Comparison of ENCODE assay signal across 23 cellular contexts in the genomic region with DNA sequence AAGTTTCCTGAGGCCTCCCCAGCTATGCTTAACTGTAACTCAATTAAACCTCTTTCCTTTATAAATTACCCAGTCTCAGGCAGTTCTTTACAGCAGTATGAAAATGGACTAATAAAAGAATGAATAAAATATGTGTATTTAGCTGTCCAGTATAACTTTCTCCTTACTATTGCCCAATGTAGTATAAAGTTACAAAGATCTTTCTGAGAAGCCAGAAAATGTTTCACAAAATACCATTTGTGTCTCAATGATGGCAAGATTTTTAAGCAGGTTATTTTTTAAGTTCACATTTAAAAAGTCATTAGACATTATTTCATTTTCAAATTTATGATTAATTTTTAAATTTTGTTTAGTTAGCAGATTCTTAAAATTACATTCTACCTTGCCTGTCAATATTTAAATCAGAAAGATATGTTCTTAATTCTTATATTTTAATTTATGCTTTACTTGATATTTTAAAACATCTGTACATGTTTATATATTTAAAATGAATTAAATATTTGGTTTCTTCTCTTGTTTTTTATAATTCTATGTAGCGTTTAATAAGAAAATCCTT.
"Had no signal": no experiment of that assay in that cellular context is flagged by ENCODE, and none has a peak within 500 bp of the region (broad histone marks: within the 10 kb centered on the region; RNA-seq: fewer than 3 reads in every experiment).

No MANE protein-coding gene starts in this region.

- H3K9me3 ChIP-seq: gastroesophageal sphincter, left ventricle myocardium inferior, lower lobe of right lung, ovary, testis, tibial nerve, upper lobe of right lung, vagina had no signal

- H3K4me3 ChIP-seq: coronary artery, gastroesophageal sphincter, left ventricle myocardium inferior, lower lobe of right lung, neural progenitor cell, ovary, testis, tibial nerve, upper lobe of right lung, vagina had no signal

- H3K27me3 Mint-ChIP-seq: memory B cell; progenitor cell of endocrine pancreas; stimulated activated naive B cell treated with anti-CD40 and anti-IgM and Interleukin-4, amounts not matched to agents 10 μg/mL and 1 μg/mL and 100 μg/mL, for 72 hours; stimulated activated naive CD8-positive, alpha-beta T cell treated with anti-CD3 and anti-CD28 coated beads, Interleukin-15, amount 100 ng/mL, for 72 hours had no signal

- H3K27ac Mint-ChIP-seq: endodermal cell; memory B cell; mesothelial cell of epicardium; natural killer cell; neural progenitor cell; progenitor cell of endocrine pancreas; stimulated activated naive B cell treated with anti-CD40 and anti-IgM and Interleukin-4, amounts not matched to agents 10 μg/mL and 1 μg/mL and 100 μg/mL, for 72 hours; stimulated activated naive CD8-positive, alpha-beta T cell treated with anti-CD3 and anti-CD28 coated beads, Interleukin-15, amount 100 ng/mL, for 72 hours had no signal

- H3K9ac ChIP-seq: neural progenitor cell had no signal

- H3K4me2 ChIP-seq: neural progenitor cell had no signal

- ATAC-seq: gastroesophageal sphincter; lower lobe of right lung; natural killer cell; right cardiac atrium; stimulated activated naive B cell treated with anti-CD40 and anti-IgM and Interleukin-4, amounts not matched to agents 10 μg/mL and 1 μg/mL and 100 μg/mL, for 72 hours; stimulated activated naive CD8-positive, alpha-beta T cell treated with anti-CD3 and anti-CD28 coated beads, Interleukin-15, amount 100 ng/mL, for 72 hours; upper lobe of right lung had no signal

- H3K4me1 Mint-ChIP-seq: endodermal cell; memory B cell; mesothelial cell of epicardium; neural progenitor cell; stimulated activated naive B cell treated with anti-CD40 and anti-IgM and Interleukin-4, amounts not matched to agents 10 μg/mL and 1 μg/mL and 100 μg/mL, for 72 hours; stimulated activated naive CD8-positive, alpha-beta T cell treated with anti-CD3 and anti-CD28 coated beads, Interleukin-15, amount 100 ng/mL, for 72 hours had no signal

- DNase-seq: effector CD4-positive, alpha-beta T cell; endodermal cell; glutamatergic neuron; islet precursor cell; left ventricle myocardium inferior; lower lobe of right lung; natural killer cell; nucleus accumbens; ovary; right cardiac atrium; stimulated activated CD4-positive, alpha-beta T cell treated with anti-CD3 and anti-CD28 coated beads, Interleukin-4, amount 100 ng/mL, for 24 hours; stimulated activated naive B cell treated with anti-CD40 and anti-IgM and Interleukin-4, amounts not matched to agents 10 μg/mL and 1 μg/mL and 100 μg/mL, for 72 hours; stimulated activated naive CD8-positive, alpha-beta T cell treated with anti-CD3 and anti-CD28 coated beads, Interleukin-15, amount 100 ng/mL, for 72 hours; testis; upper lobe of right lung had no signal

- H2AFZ ChIP-seq: neural progenitor cell had no signal

- H3K4me3 Mint-ChIP-seq: endodermal cell; memory B cell; mesothelial cell of epicardium; natural killer cell; neural progenitor cell; stimulated activated naive B cell treated with anti-CD40 and anti-IgM and Interleukin-4, amounts not matched to agents 10 μg/mL and 1 μg/mL and 100 μg/mL, for 72 hours; stimulated activated naive CD8-positive, alpha-beta T cell treated with anti-CD3 and anti-CD28 coated beads, Interleukin-15, amount 100 ng/mL, for 72 hours had no signal

- H3K27me3 ChIP-seq: gastroesophageal sphincter, neural progenitor cell, ovary, testis, tibial nerve, upper lobe of right lung, vagina had no signal

- H3K27ac ChIP-seq: coronary artery, gastroesophageal sphincter, left ventricle myocardium inferior, lower lobe of right lung, neural progenitor cell, ovary, testis, tibial nerve, upper lobe of right lung, vagina had no signal

- H3K36me3 Mint-ChIP-seq: mesothelial cell of epicardium, natural killer cell, neural progenitor cell had no signal

- H3K9me3 Mint-ChIP-seq: mesothelial cell of epicardium, natural killer cell, neural progenitor cell had no signal

- H3K36me3 ChIP-seq: lower lobe of right lung, neural progenitor cell, ovary, vagina had no signal

- H3K4me1 ChIP-seq: gastroesophageal sphincter, lower lobe of right lung, neural progenitor cell, testis, tibial nerve, upper lobe of right lung, vagina had no signal
